In genomic region chr10:133309111-133309719, GRCh38 we compare ENCODE assay signal across 8 cellular contexts. TPM values are rescaled to one million over a fixed set of nuclear protein-coding genes. Genes with fewer than 3 reads are reported as not detected.
DNase-seq lines count a peak whose midpoint lies in the region; ATAC-seq and TF ChIP-seq lines count a peak whose summit lies in the region.

No MANE protein-coding gene starts in this region.

- H3K4me1 Mint-ChIP-seq in activated naive CD8-positive, alpha-beta T cell (ENCODE audit: low read depth) = peaks cover 27% of the 10 kb centered on the region

- ATAC-seq in thoracic aorta (ENCODE audit: insufficient number of reproducible peaks, low FRiP score, low read depth) = peak; percentile 97

- H3K4me2 ChIP-seq in osteoblast (ENCODE audit: insufficient read depth, low read length) = peak overlapping the region; percentile 94

- H3K9ac ChIP-seq in SK-N-MC (ENCODE audit: insufficient read length) = peak overlapping the region; percentile 87

- H3K36me3 ChIP-seq in H7 (replicated peaks; ENCODE audit: control insufficient read depth, insufficient read depth, low read length) (peaks cover 7% of the 10 kb centered on the region), SK-N-MC (ENCODE audit: insufficient read depth, low read length) (no peaks in the 10 kb centered on the region; the same call in 1 of the 2 replicates), osteoblast (ENCODE audit: insufficient read depth, low read length) (peaks cover 12% of the 10 kb centered on the region), thoracic aorta (peaks cover 19% of the 10 kb centered on the region)

- peak; percentile 87 for DNase-seq in EL
- peak; percentile 100 for DNase-seq in H7
- peak; percentile 92 for DNase-seq in LoVo (ENCODE audit: low spot score)
- peak; percentile 20 for DNase-seq in SK-N-MC (ENCODE audit: low read depth, low spot score)
- peak; percentile 92 for DNase-seq in glomerular visceral epithelial cell (ENCODE audit: extremely low spot score)
- DNase-seq in osteoblast (ENCODE audit: insufficient read length, low spot score, missing footprints) = peak; percentile 99
- DNase-seq in thoracic aorta (ENCODE audit: low spot score) = peak; percentile 68

- H3K4me1 ChIP-seq in osteoblast (ENCODE audit: insufficient read depth, low read length) = peaks cover 9% of the 10 kb centered on the region
- peaks cover 7 to 30% of the 10 kb centered on the region in 2 donors for H3K4me1 ChIP-seq in thoracic aorta (ENCODE audit: control insufficient read depth in 1 of 2, low read depth in 2 of 2)

- peaks cover 29% of the 10 kb centered on the region for H4K20me1 ChIP-seq in osteoblast (ENCODE audit: insufficient read depth, low read length)

- H2AFZ ChIP-seq in osteoblast (ENCODE audit: low read length) = peak overlapping the region; percentile 85

- H3K9me3 Mint-ChIP-seq in activated naive CD8-positive, alpha-beta T cell (ENCODE audit: low read depth) = no peaks in the 10 kb centered on the region

- no peaks in the 10 kb centered on the region for H3K27me3 ChIP-seq in H7 (ENCODE audit: control insufficient read depth, insufficient read depth, low read length)
- no peaks in the 10 kb centered on the region for H3K27me3 ChIP-seq in osteoblast (ENCODE audit: insufficient read depth, low read length)
- H3K27me3 ChIP-seq in thoracic aorta (replicated peaks; ENCODE audit: insufficient read depth) = no peaks in the 10 kb centered on the region

- H3K27me3 Mint-ChIP-seq in activated naive CD8-positive, alpha-beta T cell = no peaks in the 10 kb centered on the region

- no peaks in the 10 kb centered on the region for H3K36me3 Mint-ChIP-seq in activated naive CD8-positive, alpha-beta T cell

- H3K27ac ChIP-seq in SK-N-MC (peak overlapping the region; percentile 89), osteoblast (ENCODE audit: low read depth, low read length) (peak overlapping the region; percentile 82), thoracic aorta (peak overlapping the region; percentile 96 to 97)

- H3K9me3 ChIP-seq in SK-N-MC (ENCODE audit: low read depth, low read length) (no peaks in the 10 kb centered on the region), osteoblast (ENCODE audit: low read depth, low read length) (no peaks in the 10 kb centered on the region), thoracic aorta (no peaks in the 10 kb centered on the region)

- H3K79me2 ChIP-seq in osteoblast (ENCODE audit: insufficient read depth, low read length) = peaks cover 40% of the 10 kb centered on the region

- peak overlapping the region; percentile 75 for H3K4me3 Mint-ChIP-seq in activated naive CD8-positive, alpha-beta T cell

- TF ChIP-seq CTCF in osteoblast (IDR thresholded peaks at IDR 0.05; ENCODE audit: extremely low read depth, low read depth, low read length) (no peak), thoracic aorta (IDR thresholded peaks at IDR 0.05) (no peak)

- peak overlapping the region; percentile 70 for H3K27ac Mint-ChIP-seq in activated naive CD8-positive, alpha-beta T cell

- H3K4me3 ChIP-seq in H7 (ENCODE audit: insufficient read depth, low read depth, low read length) = peak overlapping the region; percentile 94
- H3K4me3 ChIP-seq in SK-N-MC = peak overlapping the region; percentile 84
- H3K4me3 ChIP-seq in osteoblast (ENCODE audit: insufficient read depth, low read length) = peak overlapping the region; percentile 81
- peak overlapping the region; percentile 85 for H3K4me3 ChIP-seq in thoracic aorta

RNA-seq across cellular contexts. Expression of gene ZNF511, which starts 0.5 kb away (rescaled TPM):
- total RNA-seq in H7 (2014; rRNA removed; shearing (Covaris generic)) = 46.9 and 48.7 TPM in 2 replicates
- 20.9 and 24.6 TPM in 2 replicates for total RNA-seq in osteoblast
- total RNA-seq in thoracic aorta = 10 to 100 TPM; 20.0 to 33.2 TPM

RNA-seq across cellular contexts. Expression of gene TUBGCP2, which starts 0.5 kb away (rescaled TPM):
- 46.4 and 47.1 TPM in 2 replicates for total RNA-seq in H7 (2014; rRNA removed; shearing (Covaris generic))
- total RNA-seq in osteoblast (60.8 and 63.6 TPM in 2 replicates), thoracic aorta (10 to 100 TPM; 51.2 to 65.5 TPM)

RNA-seq across cellular contexts. Expression of gene CALY, which starts 27.5 kb away (rescaled TPM):
- total RNA-seq in H7 (2014; rRNA removed; shearing (Covaris generic)) = 2.2 TPM in 1 of 2 replicates, not detected in the other
- total RNA-seq in osteoblast (not detected in 2 replicates), thoracic aorta (not detected)

RNA-seq across cellular contexts. Expression of gene ADAM8, which starts 32.5 kb away (rescaled TPM):
- 1.3 and 1.9 TPM in 2 replicates for total RNA-seq in H7 (2014; rRNA removed; shearing (Covaris generic))
- 1.2 and 2.2 TPM in 2 replicates for total RNA-seq in osteoblast
- total RNA-seq in thoracic aorta = 10 to 100 TPM in 1 of 2 donors, 1 to 10 TPM in 1; 7.2 to 14.0 TPM

RNA-seq across cellular contexts. Expression of gene PRAP1, which starts 38.0 kb away (rescaled TPM):
- total RNA-seq in H7 (2014; rRNA removed; shearing (Covaris generic)) = not detected in 2 replicates
- not detected in 2 replicates for total RNA-seq in osteoblast
- total RNA-seq in thoracic aorta = not detected

Comparison
In these comparisons a context has a peak if more than half of its experiments do, and no peak if none do; other contexts are left out.
1. Peak in every context shown above with its lines: DNase-seq, ATAC-seq, H3K4me3 ChIP-seq and H3K27ac ChIP-seq.
2. DNase-seq: peak in every context shown above with its lines; median percentile 100 in H7; 99 in osteoblast; 92 in LoVo; 92 in glomerular visceral epithelial cell; 87 in EL; 68 in thoracic aorta; 20 in SK-N-MC.